8 cellular contexts compared by ENCODE assay signal in genomic region chr6:33633462-33634158, GRCh38. TPM values are rescaled to one million over a fixed set of nuclear protein-coding genes. Genes with fewer than 3 reads are reported as not detected.
DNase-seq lines count a peak whose midpoint lies in the region; ATAC-seq, FAIRE-seq and TF ChIP-seq lines count a peak whose summit lies in the region.

No MANE protein-coding gene starts in this region.

- no peaks in the 10 kb centered on the region for H3K9me1 ChIP-seq in endothelial cell of umbilical vein (replicated peaks; ENCODE audit: control insufficient read depth, extremely low read depth, insufficient read depth, low read length)

- no peaks in the 10 kb centered on the region; the same call in 1 of the 2 replicates for H3K27me3 Mint-ChIP-seq in HFFc6 (ENCODE audit: insufficient read depth)
- no peaks in the 10 kb centered on the region for H3K27me3 Mint-ChIP-seq in stimulated activated memory B cell treated with anti-CD40 and anti-IgM and Interleukin-4, amounts not matched to agents 10 μg/mL and 1 μg/mL and 100 μg/mL, for 72 hours

- intact Hi-C loops in endothelial cell of umbilical vein (cut with micrococcal nuclease), result loop anchor here (2.0 kb wide), 1 partner anchor 67 kb away; no protein-coding TSS in a partner anchor

- ATAC-seq in stimulated activated memory B cell treated with anti-CD40 and anti-IgM and Interleukin-4, amounts not matched to agents 10 μg/mL and 1 μg/mL and 100 μg/mL, for 72 hours, result peak; percentile 88

- peaks cover 25% of the 10 kb centered on the region for H3K79me2 ChIP-seq in endothelial cell of umbilical vein (ENCODE audit: control insufficient read depth, insufficient read depth, low read length)

- TF ChIP-seq CTCF in HFFc6 (IDR thresholded peaks at IDR 0.05), result no peak
- TF ChIP-seq CTCF in endothelial cell of umbilical vein (IDR thresholded peaks at IDR 0.05; ENCODE audit: extremely low read depth in 1 of 2, insufficient read depth in 1 of 2, low read depth in 1 of 2, low read length in 2 of 2), result no peak

- DNase-seq in ELR (ENCODE audit: low read depth) (peak; percentile 76), HFFc6 (peak; percentile 50), NCI-H2196 treated with DMSO at 0.1 percent for 48 hours (lab: John Stamatoyannopoulos, UW; ENCODE audit: unreplicated experiment) (peak; percentile 26), endothelial cell of umbilical vein (ENCODE audit: low read depth, low spot score) (peak; percentile 66), NCI-H524 treated with DMSO at 0.1 percent for 48 hours (lab: John Stamatoyannopoulos, UW) (no peak)
- DNase-seq in activated CD8-positive, alpha-beta memory T cell treated with anti-CD3 and anti-CD28 coated beads for 48 hours (ENCODE audit: low read depth in 2 of 3, low spot score in 2 of 3), result peak in 2 of 3 experiments; percentile 29 to 45

- peak; percentile 39 for TF ChIP-seq POLR2A in endothelial cell of umbilical vein (IDR thresholded peaks at IDR 0.05; ENCODE audit: low read depth, low read length)

- BruUV-seq in endothelial cell of umbilical vein (replicated peaks; lab: Mats Ljungman, UMichigan), result no TSS peak

- H4K20me1 ChIP-seq in endothelial cell of umbilical vein (replicated peaks; ENCODE audit: control insufficient read depth, extremely low read depth, insufficient read depth, low read length), result no peaks in the 10 kb centered on the region

- H3K9me3 ChIP-seq in endothelial cell of umbilical vein (replicated peaks; ENCODE audit: control insufficient read depth, insufficient read depth, low read length), result no peaks in the 10 kb centered on the region
- H3K9me3 ChIP-seq in mononuclear cell (ENCODE audit: low read depth, low read length), result no peaks in the 10 kb centered on the region

- CTCF ChIA-PET in endothelial cell of umbilical vein (lab: Charles Lee), result interaction anchor here (0.7 to 4.4 kb wide), 10 partner anchors 8 to 78 kb away, joined by 3 to 48 read pairs (median 4); partner anchors contain the start of genes ITPR3 and UQCC2

- peak overlapping the region; percentile 85 for H3K4me3 Mint-ChIP-seq in HFFc6
- peak overlapping the region; percentile 81 for H3K4me3 Mint-ChIP-seq in stimulated activated memory B cell treated with anti-CD40 and anti-IgM and Interleukin-4, amounts not matched to agents 10 μg/mL and 1 μg/mL and 100 μg/mL, for 72 hours

- peak overlapping the region; percentile 93 for H3K4me2 ChIP-seq in endothelial cell of umbilical vein (ENCODE audit: insufficient read depth, low read length)

- H3K9me3 Mint-ChIP-seq in HFFc6, result no peaks in the 10 kb centered on the region
- no peaks in the 10 kb centered on the region for H3K9me3 Mint-ChIP-seq in stimulated activated memory B cell treated with anti-CD40 and anti-IgM and Interleukin-4, amounts not matched to agents 10 μg/mL and 1 μg/mL and 100 μg/mL, for 72 hours

- peak overlapping the region; percentile 72 for H3K27ac Mint-ChIP-seq in HFFc6
- peak overlapping the region; percentile 68 for H3K27ac Mint-ChIP-seq in stimulated activated memory B cell treated with anti-CD40 and anti-IgM and Interleukin-4, amounts not matched to agents 10 μg/mL and 1 μg/mL and 100 μg/mL, for 72 hours

- POLR2A ChIA-PET in endothelial cell of umbilical vein (lab: Charles Lee), result interaction anchor here (1.0 kb wide), 1 partner anchor 12 kb away, joined by 4 read pairs; the partner anchor contains the start of gene ITPR3

- dilution Hi-C loops in endothelial cell of umbilical vein (cut with MboI; ENCODE audit: extremely low pct_ligation_motif_present, low sequenced_read_pairs), result no loop called here

- no peak for FAIRE-seq in endothelial cell of umbilical vein (lab: Jason Lieb, UNC)

- H3K36me3 Mint-ChIP-seq in HFFc6 (ENCODE audit: low read depth), result peaks cover 7% of the 10 kb centered on the region
- peaks cover 27% of the 10 kb centered on the region for H3K36me3 Mint-ChIP-seq in stimulated activated memory B cell treated with anti-CD40 and anti-IgM and Interleukin-4, amounts not matched to agents 10 μg/mL and 1 μg/mL and 100 μg/mL, for 72 hours

- H3K36me3 ChIP-seq in endothelial cell of umbilical vein (ENCODE audit: control insufficient read depth in 2 of 2, extremely low read depth in 1 of 2, insufficient read depth in 2 of 2, low read length in 2 of 2), result no peaks in the 10 kb centered on the region

- H3K4me1 ChIP-seq in endothelial cell of umbilical vein (ENCODE audit: control insufficient read depth, extremely low read depth, insufficient read depth, low read length), result peaks cover 23% of the 10 kb centered on the region
- peaks cover 26% of the 10 kb centered on the region for H3K4me1 ChIP-seq in mononuclear cell (ENCODE audit: insufficient read depth, low read length)

- peaks cover 37% of the 10 kb centered on the region for H3K4me1 Mint-ChIP-seq in HFFc6 (ENCODE audit: low read depth)
- H3K4me1 Mint-ChIP-seq in stimulated activated memory B cell treated with anti-CD40 and anti-IgM and Interleukin-4, amounts not matched to agents 10 μg/mL and 1 μg/mL and 100 μg/mL, for 72 hours, result peaks cover 71% of the 10 kb centered on the region

- no peak overlapping the region for H3K27ac ChIP-seq in endothelial cell of umbilical vein (ENCODE audit: insufficient read depth, low read depth, low read length)

- H2AFZ ChIP-seq in endothelial cell of umbilical vein (ENCODE audit: low read depth, low read length), result peak overlapping the region; percentile 91

- peak overlapping the region; percentile 33 to 68 (median 35) for H3K4me3 ChIP-seq in endothelial cell of umbilical vein (replicated peaks in 1 of 3; ENCODE audit: insufficient read depth in 1 of 3, low read depth in 1 of 3, low read length in 3 of 3)
- H3K4me3 ChIP-seq in mononuclear cell (ENCODE audit: low read length), result peak overlapping the region; percentile 28

- H3K27me3 ChIP-seq in endothelial cell of umbilical vein (ENCODE audit: control insufficient read depth in 2 of 2, insufficient read depth in 2 of 2, low read length in 2 of 2) (no peaks in the 10 kb centered on the region), mononuclear cell (ENCODE audit: insufficient read depth, low read length) (peaks cover 8% of the 10 kb centered on the region)

- H3K9ac ChIP-seq in endothelial cell of umbilical vein (replicated peaks; ENCODE audit: extremely low read depth, insufficient read depth, low read length), result no peak overlapping the region

TF ChIP-seq in endothelial cell of umbilical vein, 7 proteins besides CTCF, POLR2A, EP300 and RAD21:
- TF ChIP-seq POLR2AphosphoS5 (IDR thresholded peaks at IDR 0.05; ENCODE audit: insufficient read depth, low read depth, low read length) (peak; percentile 54), EZH2 (IDR thresholded peaks at IDR 0.05; ENCODE audit: borderline replicate concordance, low read depth, low read length, severe bottlenecking) (no peak), JUN (IDR thresholded peaks at IDR 0.05; ENCODE audit: borderline replicate concordance, insufficient read depth, insufficient read length, low read depth) (no peak), MAX (IDR thresholded peaks at IDR 0.05; ENCODE audit: insufficient read depth, insufficient read length) (no peak), GATA2 (IDR thresholded peaks at IDR 0.05; ENCODE audit: insufficient read depth, insufficient read length, low read depth, low read length) (peak; percentile 14)

RNA-seq across cellular contexts. Expression of gene ITPR3, which starts 12.5 kb away (rescaled TPM):
- total RNA-seq in HFFc6 (2021; fragmentation: NEBNext Ultra II Directional; extraction: Animal tissue kit (Norgen Biotek cat#: 25700)), result 10 to 100 TPM; 20.2 to 30.3 (median 26.9) TPM
- total RNA-seq in endothelial cell of umbilical vein, result 40.5 and 52.2 TPM in 2 replicates
- polyA plus RNA-seq in endothelial cell of umbilical vein, result 28.8 and 31.9 TPM in 2 replicates
- 21.2 and 23.9 TPM in 2 replicates for polyA plus RNA-seq in endothelial cell of umbilical vein (2011; cell fraction: cytosol; rRNA removed)
- 168 and 176 TPM in 2 replicates for polyA plus RNA-seq in endothelial cell of umbilical vein (2011; cell fraction: nucleus; rRNA removed)
- polyA plus RNA-seq in endothelial cell of umbilical vein (2012), result 31.8 and 34.2 TPM in 2 replicates
- 46.8 and 51.3 TPM in 2 replicates for polyA minus RNA-seq in endothelial cell of umbilical vein
- 53.1 TPM for polyA minus RNA-seq in endothelial cell of umbilical vein (2011; cell fraction: cytosol; rRNA and poly(A)+ RNA removed)
- polyA minus RNA-seq in endothelial cell of umbilical vein (2011; cell fraction: nucleus; rRNA and poly(A)+ RNA removed), result 40.9 and 48.2 TPM in 2 replicates
- 13.6 TPM for total RNA-seq in mononuclear cell

RNA-seq across cellular contexts. Expression of gene BAK1, which starts 53.5 kb away (rescaled TPM):
- total RNA-seq in HFFc6 (2021; fragmentation: NEBNext Ultra II Directional; extraction: Animal tissue kit (Norgen Biotek cat#: 25700)), result 10 to 100 TPM; 17.5 to 23.2 (median 19.9) TPM
- total RNA-seq in endothelial cell of umbilical vein (25.4 and 27.5 TPM in 2 replicates), mononuclear cell (17.9 TPM)
- 37.1 and 39.8 TPM in 2 replicates for polyA plus RNA-seq in endothelial cell of umbilical vein
- polyA plus RNA-seq in endothelial cell of umbilical vein (2011; cell fraction: cytosol; rRNA removed), result 24.6 and 27.6 TPM in 2 replicates
- polyA plus RNA-seq in endothelial cell of umbilical vein (2011; cell fraction: nucleus; rRNA removed), result 15.3 and 17.0 TPM in 2 replicates
- 29.1 and 30.7 TPM in 2 replicates for polyA plus RNA-seq in endothelial cell of umbilical vein (2012)
- polyA minus RNA-seq in endothelial cell of umbilical vein, result 32.9 and 34.5 TPM in 2 replicates
- 19.3 TPM for polyA minus RNA-seq in endothelial cell of umbilical vein (2011; cell fraction: cytosol; rRNA and poly(A)+ RNA removed)
- 6.8 and 7.2 TPM in 2 replicates for polyA minus RNA-seq in endothelial cell of umbilical vein (2011; cell fraction: nucleus; rRNA and poly(A)+ RNA removed)
